ENCODE assay signal across 8 cellular contexts in the genomic region with DNA sequence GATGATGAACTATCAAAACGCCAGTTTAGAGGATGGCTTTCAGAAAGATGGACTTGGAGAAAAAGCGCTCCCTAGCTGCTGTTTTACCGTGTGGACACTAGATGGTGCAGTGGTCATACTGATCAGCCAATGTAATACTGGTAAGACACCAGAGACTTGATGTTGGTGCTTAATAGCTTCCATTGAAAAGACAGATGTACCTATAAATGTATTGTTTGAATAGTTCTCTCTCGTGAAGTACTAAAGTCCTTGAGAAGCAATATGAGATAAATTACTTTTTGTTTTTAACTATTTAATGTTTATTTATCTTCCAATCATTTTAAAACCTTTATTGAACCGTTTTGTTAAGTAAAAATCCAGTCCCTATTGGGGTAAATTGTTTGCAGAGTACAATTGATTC.
DNase-seq lines count a peak whose midpoint lies in the region; ATAC-seq, FAIRE-seq and TF ChIP-seq lines count a peak whose summit lies in the region.

No MANE protein-coding gene starts in this region.

- H3K9me3 ChIP-seq in AG04450 (ENCODE audit: control insufficient read depth, insufficient read depth, low read length) (peaks cover 3% of the 10 kb centered on the region), SU-DHL-6 (ENCODE audit: insufficient read depth, low read length) (no peaks in the 10 kb centered on the region), mammary epithelial cell (replicated peaks; ENCODE audit: insufficient read depth, low read length) (no peaks in the 10 kb centered on the region)

- no peaks in the 10 kb centered on the region for H3K9me2 ChIP-seq in SU-DHL-6 (replicated peaks; ENCODE audit: insufficient read depth, low read length)

- dilution Hi-C loops in mammary epithelial cell (cut with HindIII; ENCODE audit: low sequenced_read_pairs) = no loop called here

- TF ChIP-seq CTCF in AG04450 (IDR thresholded peaks at IDR 0.05; ENCODE audit: low read depth, low read length) (peak; percentile 91), SU-DHL-6 (IDR thresholded peaks at IDR 0.05; ENCODE audit: insufficient read depth, low read length, poor library complexity, severe bottlenecking) (peak; percentile 69), mammary epithelial cell (conservative IDR thresholded peaks at IDR 0.05 in 1 of 2, IDR thresholded peaks at IDR 0.05 in 1 of 2; ENCODE audit: extremely low read depth in 1 of 2, insufficient read depth in 1 of 2, low read depth in 1 of 2, low read length in 2 of 2) (peak; percentile 78 to 80)

- no peak overlapping the region for H3K27ac ChIP-seq in AG04450 (ENCODE audit: low read depth, low read length)
- H3K27ac ChIP-seq in SU-DHL-6 (ENCODE audit: low read depth, low read length) = no peak overlapping the region
- H3K27ac ChIP-seq in mammary epithelial cell (ENCODE audit: insufficient read depth, low read depth, low read length) = no peak overlapping the region

- H3K4me3 ChIP-seq in AG04450 (ENCODE audit: low read depth, low read length) (no peak overlapping the region), SU-DHL-6 (ENCODE audit: insufficient read depth, low read length, poor library complexity, severe bottlenecking) (no peak overlapping the region), mammary epithelial cell (replicated peaks in 1 of 3; ENCODE audit: insufficient read depth in 1 of 3, low read depth in 2 of 3, low read length in 3 of 3) (no peak overlapping the region)

- intact Hi-C loops in mammary epithelial cell (cut with micrococcal nuclease) = loop anchor here (1.0 to 10.0 kb wide), 10 partner anchors 62 to 909 kb away; a partner anchor contains a TSS

- peak; percentile 86 for FAIRE-seq in GM12892 (lab: Jason Lieb, UNC)
- peak; percentile 99 for FAIRE-seq in islet of Langerhans (lab: Jason Lieb, UNC)

- H3K4me2 ChIP-seq in SU-DHL-6 (ENCODE audit: low read depth, low read length, poor library complexity, severe bottlenecking) (no peak overlapping the region), mammary epithelial cell (ENCODE audit: insufficient read depth, low read depth, low read length) (peak overlapping the region; percentile 23)

- TF ChIP-seq POLR2A in GM12892 (IDR thresholded peaks at IDR 0.05; ENCODE audit: low read depth, low read length) = no peak

- H3K9ac ChIP-seq in SU-DHL-6 (ENCODE audit: low read length) (no peak overlapping the region), mammary epithelial cell (ENCODE audit: insufficient read depth, low read length) (no peak overlapping the region)

- H2AFZ ChIP-seq in SU-DHL-6 (ENCODE audit: low read depth, low read length, severe bottlenecking) = no peak overlapping the region
- H2AFZ ChIP-seq in mammary epithelial cell (ENCODE audit: low read depth, low read length) = no peak overlapping the region

- no peaks in the 10 kb centered on the region for H3K79me2 ChIP-seq in SU-DHL-6 (ENCODE audit: insufficient read depth, low read length)
- peaks cover 6% of the 10 kb centered on the region for H3K79me2 ChIP-seq in mammary epithelial cell (ENCODE audit: insufficient read depth, low read length)

- BruUV-seq in mammary epithelial cell (replicated peaks; lab: Mats Ljungman, UMichigan) = no TSS peak

- POLR2A ChIA-PET in AG04450 (lab: Yijun Ruan, JAX) = interaction anchor here (0.8 to 2.0 kb wide), 2 partner anchors 267 to 433 kb away, joined by 3 to 16 read pairs; a partner anchor contains a TSS

- WGBS in mammary epithelial cell (ENCODE audit: low coverage, missing lambda C conversion rate) = 0% methylated on average over 5 of the region's 5 CpGs

- no peaks in the 10 kb centered on the region for H3K27me3 ChIP-seq in AG04450 (ENCODE audit: control insufficient read depth, insufficient read depth, low read length)
- H3K27me3 ChIP-seq in SU-DHL-6 (ENCODE audit: low read length) = no peaks in the 10 kb centered on the region
- no peaks in the 10 kb centered on the region for H3K27me3 ChIP-seq in mammary epithelial cell (ENCODE audit: insufficient read depth, low read length)

- in situ Hi-C loops in mammary epithelial cell (cut with MboI; ENCODE audit: low sequenced_read_pairs in 2 of 2) = loop anchor here (5.0 kb wide), 3 partner anchors 267 to 442 kb away; a partner anchor contains a TSS

- H3K36me3 ChIP-seq in SU-DHL-6 (ENCODE audit: low read length) = no peaks in the 10 kb centered on the region
- no peaks in the 10 kb centered on the region for H3K36me3 ChIP-seq in mammary epithelial cell (ENCODE audit: insufficient read depth, low read length)

- H3F3A ChIP-seq in SU-DHL-6 (ENCODE audit: insufficient read depth) = no peaks in the 10 kb centered on the region

- H4K20me1 ChIP-seq in SU-DHL-6 (ENCODE audit: low read depth, low read length) (no peaks in the 10 kb centered on the region), mammary epithelial cell (ENCODE audit: insufficient read depth, low read length) (no peaks in the 10 kb centered on the region)

- peaks cover 6% of the 10 kb centered on the region for H3K4me1 ChIP-seq in mammary epithelial cell (ENCODE audit: insufficient read depth, low read length)

- peak; percentile 61 for DNase-seq in AG04450 (ENCODE audit: low read depth, low spot score)
- DNase-seq in GM12892 (ENCODE audit: insufficient read length) = peak; percentile 25
- peak; percentile 7 for DNase-seq in NCI-H1436 treated with DMSO at 0.1 percent for 48 hours (lab: John Stamatoyannopoulos, UW)
- DNase-seq in mammary epithelial cell = peak; percentile 61
- peak; percentile 67 for DNase-seq in stimulated activated CD4-positive, alpha-beta T cell treated with anti-CD3 and anti-CD28 coated beads, Interleukin-4, amount 100 ng/mL, for 24 hours

- CTCF ChIA-PET in AG04450 (lab: Charles Lee) (interaction anchor here (0.6 to 5.3 kb wide), 44 partner anchors 8 to 1101 kb away, joined by 3 to 111 read pairs (median 5); a partner anchor contains a TSS), mammary epithelial cell (lab: Charles Lee; ENCODE audit: low non-redundant PET) (interaction anchor here (0.6 to 1.1 kb wide), 4 partner anchors 26 to 268 kb away, joined by 3 to 4 read pairs (median 4); a partner anchor contains a TSS)

- peak; percentile 93 for ATAC-seq in HG02852 (IDR thresholded peaks at IDR 0.05; ENCODE audit: unreplicated experiment)

Comparison
In these comparisons a context has a peak if more than half of its experiments do, and no peak if none do; other contexts are left out.
1. DNase-seq: peak in every context shown above with its lines; median percentile 67 in stimulated activated CD4-positive, alpha-beta T cell treated with anti-CD3 and anti-CD28 coated beads, Interleukin-4, amount 100 ng/mL, for 24 hours; 61 in AG04450; 61 in mammary epithelial cell; 25 in GM12892; 7 in NCI-H1436 treated with DMSO at 0.1 percent for 48 hours.